ENCODE assay signal across 1 cellular context in the genomic region with DNA sequence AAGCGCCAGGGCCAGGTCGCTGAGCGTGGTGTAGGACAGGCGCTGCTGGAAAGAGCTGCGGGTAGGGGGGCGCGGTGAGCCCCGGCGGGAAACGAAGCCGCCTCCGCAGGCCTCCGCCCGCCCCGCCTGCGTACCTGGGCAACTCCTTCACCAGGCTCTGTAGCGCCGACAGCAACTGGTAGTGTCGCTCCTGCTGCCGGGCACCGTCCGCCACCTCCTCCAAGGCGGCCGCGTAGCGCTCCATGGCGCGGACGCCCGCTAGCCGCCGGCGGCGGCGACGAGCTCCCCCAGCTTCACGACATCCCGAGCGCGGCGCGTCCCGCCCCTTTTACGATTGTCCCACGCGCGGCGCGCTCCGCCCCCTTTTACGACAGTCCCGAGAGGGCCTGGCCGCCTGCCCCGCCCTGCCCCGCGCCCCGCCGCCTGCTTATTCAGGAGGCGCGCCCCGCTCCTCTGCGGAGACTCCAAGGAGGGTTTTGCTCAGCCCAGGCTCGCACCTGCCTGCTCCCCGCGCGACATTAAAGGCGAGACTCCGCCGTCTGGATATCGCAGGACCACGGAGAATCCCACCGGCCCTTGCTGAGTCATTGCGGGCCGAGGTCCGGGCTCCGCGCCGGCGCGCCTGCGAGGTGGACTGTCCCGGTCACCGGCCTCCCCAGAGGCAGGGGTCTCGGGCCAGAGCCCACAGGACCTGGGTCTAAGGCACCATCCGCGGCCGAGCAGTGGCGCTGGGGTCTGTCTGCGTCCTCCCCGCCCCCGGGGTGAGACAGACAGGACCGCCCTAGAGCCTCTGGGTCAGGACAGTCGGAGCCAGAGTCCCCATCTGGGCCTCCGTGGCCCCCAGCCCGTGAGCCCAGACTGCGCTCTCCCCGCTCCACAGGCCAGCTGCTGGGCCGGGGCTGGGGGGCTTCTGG.
TF ChIP-seq lines count a peak whose summit lies in the region.

A gene (minus strand): TSS at position 316 of the 914 bp plus-strand sequence. CDS start 72 bp downstream, at position 244.

TF ChIP-seq in HepG2, 621 proteins besides CTCF, POLR2A, EP300 and RAD21 (continued from another document and continues in another):
- TF ChIP-seq DNMT3B (CRISPR knock-in tag; conservative IDR thresholded peaks at IDR 0.05), result no peak
- TF ChIP-seq, protein P1, sequence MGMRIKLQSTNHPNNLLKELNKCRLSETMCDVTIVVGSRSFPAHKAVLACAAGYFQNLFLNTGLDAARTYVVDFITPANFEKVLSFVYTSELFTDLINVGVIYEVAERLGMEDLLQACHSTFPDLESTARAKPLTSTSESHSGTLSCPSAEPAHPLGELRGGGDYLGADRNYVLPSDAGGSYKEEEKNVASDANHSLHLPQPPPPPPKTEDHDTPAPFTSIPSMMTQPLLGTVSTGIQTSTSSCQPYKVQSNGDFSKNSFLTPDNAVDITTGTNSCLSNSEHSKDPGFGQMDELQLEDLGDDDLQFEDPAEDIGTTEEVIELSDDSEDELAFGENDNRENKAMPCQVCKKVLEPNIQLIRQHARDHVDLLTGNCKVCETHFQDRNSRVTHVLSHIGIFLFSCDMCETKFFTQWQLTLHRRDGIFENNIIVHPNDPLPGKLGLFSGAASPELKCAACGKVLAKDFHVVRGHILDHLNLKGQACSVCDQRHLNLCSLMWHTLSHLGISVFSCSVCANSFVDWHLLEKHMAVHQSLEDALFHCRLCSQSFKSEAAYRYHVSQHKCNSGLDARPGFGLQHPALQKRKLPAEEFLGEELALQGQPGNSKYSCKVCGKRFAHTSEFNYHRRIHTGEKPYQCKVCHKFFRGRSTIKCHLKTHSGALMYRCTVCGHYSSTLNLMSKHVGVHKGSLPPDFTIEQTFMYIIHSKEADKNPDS (CRISPR knock-in tag; IDR thresholded peaks at IDR 0.05), result 0 out of 2 replicates have a peak, but pooled peaks have one; percentile 39
- TF ChIP-seq POLR2AphosphoS5 (IDR thresholded peaks at IDR 0.05; ENCODE audit: low read depth, low read length), result peak; percentile 74
- 0 out of 2 replicates have a peak, but pooled peaks have one; percentile 61 for TF ChIP-seq ZNF564 (CRISPR knock-in tag; IDR thresholded peaks at IDR 0.05)
- TF ChIP-seq, protein P2, sequence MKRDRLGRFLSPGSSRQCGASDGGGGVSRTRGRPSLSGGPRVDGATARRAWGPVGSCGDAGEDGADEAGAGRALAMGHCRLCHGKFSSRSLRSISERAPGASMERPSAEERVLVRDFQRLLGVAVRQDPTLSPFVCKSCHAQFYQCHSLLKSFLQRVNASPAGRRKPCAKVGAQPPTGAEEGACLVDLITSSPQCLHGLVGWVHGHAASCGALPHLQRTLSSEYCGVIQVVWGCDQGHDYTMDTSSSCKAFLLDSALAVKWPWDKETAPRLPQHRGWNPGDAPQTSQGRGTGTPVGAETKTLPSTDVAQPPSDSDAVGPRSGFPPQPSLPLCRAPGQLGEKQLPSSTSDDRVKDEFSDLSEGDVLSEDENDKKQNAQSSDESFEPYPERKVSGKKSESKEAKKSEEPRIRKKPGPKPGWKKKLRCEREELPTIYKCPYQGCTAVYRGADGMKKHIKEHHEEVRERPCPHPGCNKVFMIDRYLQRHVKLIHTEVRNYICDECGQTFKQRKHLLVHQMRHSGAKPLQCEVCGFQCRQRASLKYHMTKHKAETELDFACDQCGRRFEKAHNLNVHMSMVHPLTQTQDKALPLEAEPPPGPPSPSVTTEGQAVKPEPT (CRISPR knock-in tag; IDR thresholded peaks at IDR 0.05; ENCODE audit: low read depth), result no peak
- no peak for TF ChIP-seq ZSCAN22 (CRISPR knock-in tag; IDR thresholded peaks at IDR 0.05)
- TF ChIP-seq ZNF749 (CRISPR knock-in tag; IDR thresholded peaks at IDR 0.05; ENCODE audit: borderline replicate concordance), result peak; percentile 23; the same call in 1 of the 2 replicates
- TF ChIP-seq, protein P3, sequence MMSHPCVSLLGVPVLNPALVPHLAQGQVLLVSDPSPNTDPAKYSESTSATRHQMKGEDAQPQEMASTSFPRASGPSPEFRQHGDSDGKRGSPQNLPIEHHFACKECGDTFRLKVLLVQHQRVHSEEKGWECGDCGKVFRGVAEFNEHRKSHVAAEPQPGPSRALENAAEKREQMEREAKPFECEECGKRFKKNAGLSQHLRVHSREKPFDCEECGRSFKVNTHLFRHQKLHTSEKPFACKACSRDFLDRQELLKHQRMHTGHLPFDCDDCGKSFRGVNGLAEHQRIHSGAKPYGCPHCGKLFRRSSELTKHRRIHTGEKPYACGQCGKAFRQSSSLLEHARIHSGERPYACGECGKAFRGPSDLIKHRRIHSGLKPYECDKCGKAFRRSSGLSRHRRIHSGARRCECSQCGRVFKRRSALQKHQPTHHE (CRISPR knock-in tag; IDR thresholded peaks at IDR 0.05; ENCODE audit: borderline replicate concordance), result 0 out of 2 replicates have a peak, but pooled peaks have one; percentile 52
- TF ChIP-seq MAFK (conservative IDR thresholded peaks at IDR 0.05 in 1 of 2, IDR thresholded peaks at IDR 0.05 in 1 of 2; ENCODE audit: low read length in 2 of 2), result 0 out of 4 replicates have a peak, but pooled peaks of 1 of the 2 experiments have one; percentile 8
- TF ChIP-seq PITX1 (CRISPR knock-in tag; IDR thresholded peaks at IDR 0.05), result no peak
- TF ChIP-seq ZNF451 (CRISPR knock-in tag; IDR thresholded peaks at IDR 0.05), result no peak
- peak; percentile 68; the same call in 1 of the 2 replicates for TF ChIP-seq ARNT2 (CRISPR knock-in tag; IDR thresholded peaks at IDR 0.05; ENCODE audit: low read depth)
- TF ChIP-seq ZNF326 (CRISPR knock-in tag; IDR thresholded peaks at IDR 0.05; ENCODE audit: borderline replicate concordance), result no peak
- peak; percentile 19; the same call in 1 of the 2 replicates for TF ChIP-seq KDM5B (CRISPR knock-in tag; IDR thresholded peaks at IDR 0.05; ENCODE audit: borderline replicate concordance)
- TF ChIP-seq MATR3 (CRISPR knock-in tag; IDR thresholded peaks at IDR 0.05), result no peak
- TF ChIP-seq, protein P4, sequence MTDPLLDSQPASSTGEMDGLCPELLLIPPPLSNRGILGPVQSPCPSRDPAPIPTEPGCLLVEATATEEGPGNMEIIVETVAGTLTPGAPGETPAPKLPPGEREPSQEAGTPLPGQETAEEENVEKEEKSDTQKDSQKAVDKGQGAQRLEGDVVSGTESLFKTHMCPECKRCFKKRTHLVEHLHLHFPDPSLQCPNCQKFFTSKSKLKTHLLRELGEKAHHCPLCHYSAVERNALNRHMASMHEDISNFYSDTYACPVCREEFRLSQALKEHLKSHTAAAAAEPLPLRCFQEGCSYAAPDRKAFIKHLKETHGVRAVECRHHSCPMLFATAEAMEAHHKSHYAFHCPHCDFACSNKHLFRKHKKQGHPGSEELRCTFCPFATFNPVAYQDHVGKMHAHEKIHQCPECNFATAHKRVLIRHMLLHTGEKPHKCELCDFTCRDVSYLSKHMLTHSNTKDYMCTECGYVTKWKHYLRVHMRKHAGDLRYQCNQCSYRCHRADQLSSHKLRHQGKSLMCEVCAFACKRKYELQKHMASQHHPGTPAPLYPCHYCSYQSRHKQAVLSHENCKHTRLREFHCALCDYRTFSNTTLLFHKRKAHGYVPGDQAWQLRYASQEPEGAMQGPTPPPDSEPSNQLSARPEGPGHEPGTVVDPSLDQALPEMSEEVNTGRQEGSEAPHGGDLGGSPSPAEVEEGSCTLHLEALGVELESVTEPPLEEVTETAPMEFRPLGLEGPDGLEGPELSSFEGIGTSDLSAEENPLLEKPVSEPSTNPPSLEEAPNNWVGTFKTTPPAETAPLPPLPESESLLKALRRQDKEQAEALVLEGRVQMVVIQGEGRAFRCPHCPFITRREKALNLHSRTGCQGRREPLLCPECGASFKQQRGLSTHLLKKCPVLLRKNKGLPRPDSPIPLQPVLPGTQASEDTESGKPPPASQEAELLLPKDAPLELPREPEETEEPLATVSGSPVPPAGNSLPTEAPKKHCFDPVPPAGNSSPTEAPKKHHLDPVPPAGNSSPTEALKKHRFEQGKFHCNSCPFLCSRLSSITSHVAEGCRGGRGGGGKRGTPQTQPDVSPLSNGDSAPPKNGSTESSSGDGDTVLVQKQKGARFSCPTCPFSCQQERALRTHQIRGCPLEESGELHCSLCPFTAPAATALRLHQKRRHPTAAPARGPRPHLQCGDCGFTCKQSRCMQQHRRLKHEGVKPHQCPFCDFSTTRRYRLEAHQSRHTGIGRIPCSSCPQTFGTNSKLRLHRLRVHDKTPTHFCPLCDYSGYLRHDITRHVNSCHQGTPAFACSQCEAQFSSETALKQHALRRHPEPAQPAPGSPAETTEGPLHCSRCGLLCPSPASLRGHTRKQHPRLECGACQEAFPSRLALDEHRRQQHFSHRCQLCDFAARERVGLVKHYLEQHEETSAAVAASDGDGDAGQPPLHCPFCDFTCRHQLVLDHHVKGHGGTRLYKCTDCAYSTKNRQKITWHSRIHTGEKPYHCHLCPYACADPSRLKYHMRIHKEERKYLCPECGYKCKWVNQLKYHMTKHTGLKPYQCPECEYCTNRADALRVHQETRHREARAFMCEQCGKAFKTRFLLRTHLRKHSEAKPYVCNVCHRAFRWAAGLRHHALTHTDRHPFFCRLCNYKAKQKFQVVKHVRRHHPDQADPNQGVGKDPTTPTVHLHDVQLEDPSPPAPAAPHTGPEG (CRISPR knock-in tag; IDR thresholded peaks at IDR 0.05), result no peak
- TF ChIP-seq ZNF644 (CRISPR knock-in tag; IDR thresholded peaks at IDR 0.05; ENCODE audit: low read depth), result no peak
- TF ChIP-seq ZNF354B (CRISPR knock-in tag; IDR thresholded peaks at IDR 0.05), result no peak
- no peak for TF ChIP-seq ZNF34 (CRISPR knock-in tag; IDR thresholded peaks at IDR 0.05; ENCODE audit: borderline replicate concordance)
- peak; percentile 99 for TF ChIP-seq NFE2L1 (CRISPR knock-in tag; IDR thresholded peaks at IDR 0.05; ENCODE audit: borderline replicate concordance)
- no peak for TF ChIP-seq ZBTB3 (CRISPR knock-in tag; IDR thresholded peaks at IDR 0.05; ENCODE audit: borderline replicate concordance, low read depth)
- TF ChIP-seq RBAK (CRISPR knock-in tag; IDR thresholded peaks at IDR 0.05), result no peak
- peak in 1 of 2 experiments; percentile 64; a peak in 1 of 4 replicates for TF ChIP-seq KLF16 (CRISPR knock-in tag; IDR thresholded peaks at IDR 0.05)
- TF ChIP-seq ZNF556 (CRISPR knock-in tag; IDR thresholded peaks at IDR 0.05; ENCODE audit: borderline replicate concordance), result no peak
- peak; percentile 83 for TF ChIP-seq ZNF777 (CRISPR knock-in tag; IDR thresholded peaks at IDR 0.05)
- TF ChIP-seq ZNF180 (CRISPR knock-in tag; IDR thresholded peaks at IDR 0.05; ENCODE audit: borderline replicate concordance, low read depth), result no peak
- TF ChIP-seq ZNF781 (CRISPR knock-in tag; IDR thresholded peaks at IDR 0.05; ENCODE audit: borderline replicate concordance, not compliant biosample characterization), result no peak
- TF ChIP-seq, protein P5, sequence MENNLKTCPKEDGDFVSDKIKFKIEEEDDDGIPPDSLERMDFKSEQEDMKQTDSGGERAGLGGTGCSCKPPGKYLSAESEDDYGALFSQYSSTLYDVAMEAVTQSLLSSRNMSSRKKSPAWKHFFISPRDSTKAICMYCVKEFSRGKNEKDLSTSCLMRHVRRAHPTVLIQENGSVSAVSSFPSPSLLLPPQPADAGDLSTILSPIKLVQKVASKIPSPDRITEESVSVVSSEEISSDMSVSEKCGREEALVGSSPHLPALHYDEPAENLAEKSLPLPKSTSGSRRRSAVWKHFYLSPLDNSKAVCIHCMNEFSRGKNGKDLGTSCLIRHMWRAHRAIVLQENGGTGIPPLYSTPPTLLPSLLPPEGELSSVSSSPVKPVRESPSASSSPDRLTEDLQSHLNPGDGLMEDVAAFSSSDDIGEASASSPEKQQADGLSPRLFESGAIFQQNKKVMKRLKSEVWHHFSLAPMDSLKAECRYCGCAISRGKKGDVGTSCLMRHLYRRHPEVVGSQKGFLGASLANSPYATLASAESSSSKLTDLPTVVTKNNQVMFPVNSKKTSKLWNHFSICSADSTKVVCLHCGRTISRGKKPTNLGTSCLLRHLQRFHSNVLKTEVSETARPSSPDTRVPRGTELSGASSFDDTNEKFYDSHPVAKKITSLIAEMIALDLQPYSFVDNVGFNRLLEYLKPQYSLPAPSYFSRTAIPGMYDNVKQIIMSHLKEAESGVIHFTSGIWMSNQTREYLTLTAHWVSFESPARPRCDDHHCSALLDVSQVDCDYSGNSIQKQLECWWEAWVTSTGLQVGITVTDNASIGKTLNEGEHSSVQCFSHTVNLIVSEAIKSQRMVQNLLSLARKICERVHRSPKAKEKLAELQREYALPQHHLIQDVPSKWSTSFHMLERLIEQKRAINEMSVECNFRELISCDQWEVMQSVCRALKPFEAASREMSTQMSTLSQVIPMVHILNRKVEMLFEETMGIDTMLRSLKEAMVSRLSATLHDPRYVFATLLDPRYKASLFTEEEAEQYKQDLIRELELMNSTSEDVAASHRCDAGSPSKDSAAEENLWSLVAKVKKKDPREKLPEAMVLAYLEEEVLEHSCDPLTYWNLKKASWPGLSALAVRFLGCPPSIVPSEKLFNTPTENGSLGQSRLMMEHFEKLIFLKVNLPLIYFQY (CRISPR knock-in tag; IDR thresholded peaks at IDR 0.05; ENCODE audit: borderline replicate concordance), result 0 out of 2 replicates have a peak, but pooled peaks have one; percentile 44
- peak; percentile 66; the same call in 1 of the 2 replicates for TF ChIP-seq HES4 (CRISPR knock-in tag; IDR thresholded peaks at IDR 0.05; ENCODE audit: borderline replicate concordance)
- TF ChIP-seq GTF2F1 (IDR thresholded peaks at IDR 0.05; ENCODE audit: low read length), result no peak
- TF ChIP-seq, protein P6, sequence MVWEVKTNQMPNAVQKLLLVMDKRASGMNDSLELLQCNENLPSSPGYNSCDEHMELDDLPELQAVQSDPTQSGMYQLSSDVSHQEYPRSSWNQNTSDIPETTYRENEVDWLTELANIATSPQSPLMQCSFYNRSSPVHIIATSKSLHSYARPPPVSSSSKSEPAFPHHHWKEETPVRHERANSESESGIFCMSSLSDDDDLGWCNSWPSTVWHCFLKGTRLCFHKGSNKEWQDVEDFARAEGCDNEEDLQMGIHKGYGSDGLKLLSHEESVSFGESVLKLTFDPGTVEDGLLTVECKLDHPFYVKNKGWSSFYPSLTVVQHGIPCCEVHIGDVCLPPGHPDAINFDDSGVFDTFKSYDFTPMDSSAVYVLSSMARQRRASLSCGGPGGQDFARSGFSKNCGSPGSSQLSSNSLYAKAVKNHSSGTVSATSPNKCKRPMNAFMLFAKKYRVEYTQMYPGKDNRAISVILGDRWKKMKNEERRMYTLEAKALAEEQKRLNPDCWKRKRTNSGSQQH (CRISPR knock-in tag; IDR thresholded peaks at IDR 0.05; ENCODE audit: low read depth), result no peak
- no peak for TF ChIP-seq MEF2D (CRISPR knock-in tag; IDR thresholded peaks at IDR 0.05)
- TF ChIP-seq ARHGAP35 (CRISPR knock-in tag; IDR thresholded peaks at IDR 0.05; ENCODE audit: borderline replicate concordance), result no peak
- TF ChIP-seq, protein P7, sequence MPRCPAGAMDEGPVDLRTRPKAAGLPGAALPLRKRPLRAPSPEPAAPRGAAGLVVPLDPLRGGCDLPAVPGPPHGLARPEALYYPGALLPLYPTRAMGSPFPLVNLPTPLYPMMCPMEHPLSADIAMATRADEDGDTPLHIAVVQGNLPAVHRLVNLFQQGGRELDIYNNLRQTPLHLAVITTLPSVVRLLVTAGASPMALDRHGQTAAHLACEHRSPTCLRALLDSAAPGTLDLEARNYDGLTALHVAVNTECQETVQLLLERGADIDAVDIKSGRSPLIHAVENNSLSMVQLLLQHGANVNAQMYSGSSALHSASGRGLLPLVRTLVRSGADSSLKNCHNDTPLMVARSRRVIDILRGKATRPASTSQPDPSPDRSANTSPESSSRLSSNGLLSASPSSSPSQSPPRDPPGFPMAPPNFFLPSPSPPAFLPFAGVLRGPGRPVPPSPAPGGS (CRISPR knock-in tag; IDR thresholded peaks at IDR 0.05), result 0 out of 2 replicates have a peak, but pooled peaks have one; percentile 63
- TF ChIP-seq ZNF24 (IDR thresholded peaks at IDR 0.05), result no peak
